In the genomic region with DNA sequence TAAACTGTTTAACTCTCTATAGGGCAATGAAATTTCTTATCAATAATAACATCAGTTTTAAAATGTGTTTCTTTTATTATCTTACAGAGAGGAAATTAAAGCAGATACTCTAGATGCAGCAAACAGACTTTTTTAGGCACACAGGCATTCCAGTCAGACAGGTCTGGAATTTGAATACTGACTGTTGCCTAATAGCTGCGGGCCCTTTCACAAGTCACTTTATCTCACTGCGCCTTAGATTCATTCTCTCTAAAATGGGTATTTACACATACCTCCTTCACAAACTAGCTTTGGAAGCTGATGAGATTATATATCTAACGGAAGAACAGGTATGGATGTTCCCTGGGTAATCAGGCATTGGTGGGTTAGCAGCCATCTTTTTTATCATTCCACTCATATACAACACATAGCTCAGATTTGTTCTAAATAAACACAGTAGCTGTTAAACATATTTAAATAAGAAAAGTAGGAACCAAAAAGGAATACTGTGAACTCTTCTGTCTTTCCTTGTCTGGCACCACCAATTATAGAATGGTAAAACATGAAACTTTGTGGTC, we compare ENCODE assay signal across 16 cellular contexts.
"Had no signal": no experiment of that assay in that cellular context is flagged by ENCODE, and none has a peak within 500 bp of the region (broad histone marks: within the 10 kb centered on the region; RNA-seq: fewer than 3 reads in every experiment).

No MANE protein-coding gene starts in this region.

- H3K27ac ChIP-seq: epithelial cell of prostate, neutrophil, right atrium auricular region, vagina had no signal

- H3K4me1 ChIP-seq: right atrium auricular region, vagina had no signal

- H3K9me3 Mint-ChIP-seq: activated CD8-positive, alpha-beta T cell treated with anti-CD3 and anti-CD28 coated beads for 36 hours had no signal

- DNase-seq: activated CD8-positive, alpha-beta memory T cell treated with anti-CD3 and anti-CD28 coated beads, Interleukin-2, amount 50 U/mL, for 4 hours; activated CD8-positive, alpha-beta T cell treated with anti-CD3 and anti-CD28 coated beads for 36 hours; activated naive CD4-positive, alpha-beta T cell; central memory CD4-positive, alpha-beta T cell; cortex of kidney; effector CD8-positive, alpha-beta T cell; hippocampal formation; mucosa of descending colon; naive thymus-derived CD8-positive, alpha-beta T cell; posterior cingulate gyrus; small intestine had no signal

- H3K36me3 ChIP-seq: neutrophil, right atrium auricular region, vagina had no signal

- H3K9me3 ChIP-seq: mucosa of descending colon, neutrophil, right atrium auricular region, vagina had no signal

- H3K27ac Mint-ChIP-seq: activated CD8-positive, alpha-beta T cell treated with anti-CD3 and anti-CD28 coated beads for 36 hours; naive thymus-derived CD8-positive, alpha-beta T cell had no signal

- H3K4me3 Mint-ChIP-seq: activated CD8-positive, alpha-beta T cell treated with anti-CD3 and anti-CD28 coated beads for 36 hours; naive thymus-derived CD8-positive, alpha-beta T cell had no signal

- H3K4me1 Mint-ChIP-seq: naive thymus-derived CD8-positive, alpha-beta T cell had no signal

- H3K27me3 ChIP-seq: neutrophil, right atrium auricular region, vagina had no signal

- H3K4me3 ChIP-seq: lung, mucosa of descending colon, right atrium auricular region, vagina had no signal

- ATAC-seq: activated CD8-positive, alpha-beta T cell treated with anti-CD3 and anti-CD28 coated beads for 36 hours; mucosa of descending colon; naive thymus-derived CD8-positive, alpha-beta T cell had no signal
